Comparison of ENCODE assay signal across 11 cellular contexts in the genomic region with DNA sequence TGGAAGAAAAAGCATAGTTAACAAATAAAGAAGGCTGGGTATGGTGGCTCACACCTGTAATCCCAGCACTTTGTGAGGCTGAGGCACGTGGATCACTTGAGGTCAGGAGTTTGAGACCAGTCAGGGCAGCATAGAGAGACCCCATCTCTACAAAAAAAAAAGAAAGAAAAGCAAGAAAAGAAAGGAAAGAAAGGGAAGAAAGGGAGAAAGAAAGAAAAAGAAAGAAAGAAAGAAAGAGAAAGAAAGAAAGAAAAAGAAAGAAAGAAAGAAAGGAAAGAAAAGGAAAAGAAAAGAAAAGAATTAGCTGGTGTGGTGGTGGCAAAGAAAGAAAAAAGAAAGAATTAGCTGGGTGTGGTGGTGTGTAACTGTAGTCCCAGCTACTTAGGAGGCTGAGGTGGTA.
"Had no signal": no experiment of that assay in that cellular context is flagged by ENCODE, and none has a peak within 500 bp of the region (broad histone marks: within the 10 kb centered on the region; RNA-seq: fewer than 3 reads in every experiment).

No MANE protein-coding gene starts in this region.

- DNase-seq: activated CD4-positive, CD25-positive, alpha-beta regulatory T cell treated with anti-CD3 and anti-CD28 coated beads, Interleukin-2, amount 50 U/mL, for 72 hours; activated gamma-delta T cell; adrenal gland; caudate nucleus; colonic mucosa; esophagus squamous epithelium; foreskin fibroblast; mucosa of descending colon; naive thymus-derived CD8-positive, alpha-beta T cell; stimulated activated CD4-positive, alpha-beta T cell treated with anti-CD3 and anti-CD28 coated beads, Interleukin-4, amount 100 ng/mL, for 24 hours; tibial artery had no signal

- ATAC-seq: mucosa of descending colon; naive thymus-derived CD8-positive, alpha-beta T cell had no signal

- H3K27ac Mint-ChIP-seq: naive thymus-derived CD8-positive, alpha-beta T cell had no signal

- H3K36me3 Mint-ChIP-seq: naive thymus-derived CD8-positive, alpha-beta T cell had no signal

- H3K9me3 Mint-ChIP-seq: naive thymus-derived CD8-positive, alpha-beta T cell had no signal

- H3K4me3 Mint-ChIP-seq: naive thymus-derived CD8-positive, alpha-beta T cell had no signal
